Comparison of ENCODE assay signal across 1 cellular context in the genomic region with DNA sequence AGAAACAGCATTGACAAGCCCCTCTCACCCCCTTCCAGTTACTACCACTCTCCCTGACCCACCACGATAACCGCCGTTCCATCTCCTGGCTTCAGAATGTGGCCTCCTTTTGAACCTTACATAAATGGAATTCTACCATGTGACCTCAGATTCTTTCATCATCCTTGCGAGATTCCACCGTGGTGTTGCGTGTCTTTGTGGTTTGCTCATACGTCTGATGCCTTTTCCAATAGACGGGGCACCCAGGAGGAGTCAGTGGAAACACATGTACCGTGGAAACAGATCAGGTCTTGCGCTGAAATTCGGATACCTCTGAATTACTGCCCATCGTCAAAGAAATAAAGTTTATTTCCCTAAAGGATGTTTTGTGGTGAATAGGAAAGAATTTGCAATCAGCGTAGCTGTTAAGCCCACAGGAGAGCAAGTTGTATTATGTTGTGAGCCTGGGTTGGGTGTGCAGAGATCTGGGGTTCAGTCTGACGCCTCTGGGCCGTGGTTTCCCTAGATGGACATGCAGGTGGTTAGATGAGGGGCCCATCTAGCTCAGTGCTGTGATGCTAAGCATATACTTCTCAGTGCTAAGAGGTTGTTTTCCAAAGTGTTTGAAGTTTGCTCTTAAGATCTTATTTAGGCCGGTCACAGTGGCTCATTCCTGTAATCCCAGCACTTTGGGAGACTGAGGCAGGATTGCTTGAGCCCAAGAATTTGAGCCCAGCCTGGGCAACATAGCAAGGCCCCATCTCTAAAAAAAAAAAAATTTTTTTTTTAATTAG.
TF ChIP-seq lines count a peak whose summit lies in the region.

No MANE protein-coding gene starts in this region.

TF ChIP-seq in GM23338, 12 proteins besides CTCF, POLR2A, EP300 and RAD21 (continued from another document):
- TF ChIP-seq, protein P1, sequence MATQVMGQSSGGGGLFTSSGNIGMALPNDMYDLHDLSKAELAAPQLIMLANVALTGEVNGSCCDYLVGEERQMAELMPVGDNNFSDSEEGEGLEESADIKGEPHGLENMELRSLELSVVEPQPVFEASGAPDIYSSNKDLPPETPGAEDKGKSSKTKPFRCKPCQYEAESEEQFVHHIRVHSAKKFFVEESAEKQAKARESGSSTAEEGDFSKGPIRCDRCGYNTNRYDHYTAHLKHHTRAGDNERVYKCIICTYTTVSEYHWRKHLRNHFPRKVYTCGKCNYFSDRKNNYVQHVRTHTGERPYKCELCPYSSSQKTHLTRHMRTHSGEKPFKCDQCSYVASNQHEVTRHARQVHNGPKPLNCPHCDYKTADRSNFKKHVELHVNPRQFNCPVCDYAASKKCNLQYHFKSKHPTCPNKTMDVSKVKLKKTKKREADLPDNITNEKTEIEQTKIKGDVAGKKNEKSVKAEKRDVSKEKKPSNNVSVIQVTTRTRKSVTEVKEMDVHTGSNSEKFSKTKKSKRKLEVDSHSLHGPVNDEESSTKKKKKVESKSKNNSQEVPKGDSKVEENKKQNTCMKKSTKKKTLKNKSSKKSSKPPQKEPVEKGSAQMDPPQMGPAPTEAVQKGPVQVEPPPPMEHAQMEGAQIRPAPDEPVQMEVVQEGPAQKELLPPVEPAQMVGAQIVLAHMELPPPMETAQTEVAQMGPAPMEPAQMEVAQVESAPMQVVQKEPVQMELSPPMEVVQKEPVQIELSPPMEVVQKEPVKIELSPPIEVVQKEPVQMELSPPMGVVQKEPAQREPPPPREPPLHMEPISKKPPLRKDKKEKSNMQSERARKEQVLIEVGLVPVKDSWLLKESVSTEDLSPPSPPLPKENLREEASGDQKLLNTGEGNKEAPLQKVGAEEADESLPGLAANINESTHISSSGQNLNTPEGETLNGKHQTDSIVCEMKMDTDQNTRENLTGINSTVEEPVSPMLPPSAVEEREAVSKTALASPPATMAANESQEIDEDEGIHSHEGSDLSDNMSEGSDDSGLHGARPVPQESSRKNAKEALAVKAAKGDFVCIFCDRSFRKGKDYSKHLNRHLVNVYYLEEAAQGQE (IDR thresholded peaks at IDR 0.05; ENCODE audit: unreplicated experiment) = no peak
- TF ChIP-seq EZH2 (IDR thresholded peaks at IDR 0.05; ENCODE audit: low read depth, unreplicated experiment) = no peak
- TF ChIP-seq STAT1 (IDR thresholded peaks at IDR 0.05; ENCODE audit: unreplicated experiment) = no peak
- TF ChIP-seq EZH2phosphoT487 (IDR thresholded peaks at IDR 0.05; ENCODE audit: unreplicated experiment) = no peak
- no peak for TF ChIP-seq CREB1 (CRISPR knock-in tag; IDR thresholded peaks at IDR 0.05; ENCODE audit: low read depth)
- TF ChIP-seq, protein P2, sequence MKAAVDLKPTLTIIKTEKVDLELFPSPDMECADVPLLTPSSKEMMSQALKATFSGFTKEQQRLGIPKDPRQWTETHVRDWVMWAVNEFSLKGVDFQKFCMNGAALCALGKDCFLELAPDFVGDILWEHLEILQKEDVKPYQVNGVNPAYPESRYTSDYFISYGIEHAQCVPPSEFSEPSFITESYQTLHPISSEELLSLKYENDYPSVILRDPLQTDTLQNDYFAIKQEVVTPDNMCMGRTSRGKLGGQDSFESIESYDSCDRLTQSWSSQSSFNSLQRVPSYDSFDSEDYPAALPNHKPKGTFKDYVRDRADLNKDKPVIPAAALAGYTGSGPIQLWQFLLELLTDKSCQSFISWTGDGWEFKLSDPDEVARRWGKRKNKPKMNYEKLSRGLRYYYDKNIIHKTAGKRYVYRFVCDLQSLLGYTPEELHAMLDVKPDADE (IDR thresholded peaks at IDR 0.05) = no peak
- no peak for TF ChIP-seq JUNB (IDR thresholded peaks at IDR 0.05; ENCODE audit: unreplicated experiment)
- no peak for TF ChIP-seq ZNF331 (CRISPR knock-in tag; IDR thresholded peaks at IDR 0.05; ENCODE audit: low read depth)
- TF ChIP-seq ZNF114 (CRISPR knock-in tag; IDR thresholded peaks at IDR 0.05) = no peak
- no peak for TF ChIP-seq POLR2AphosphoS5 (IDR thresholded peaks at IDR 0.05; ENCODE audit: low read depth)
